Comparison of ENCODE assay signal across 25 cellular contexts in genomic region chr3:24596626-24597025, GRCh38.
"Had no signal": no experiment of that assay in that cellular context is flagged by ENCODE, and none has a peak within 500 bp of the region (broad histone marks: within the 10 kb centered on the region; RNA-seq: fewer than 3 reads in every experiment).

No MANE protein-coding gene starts in this region.

- H3K27me3 ChIP-seq: ascending aorta, body of pancreas, cardiac muscle cell had no signal

- H3K36me3 ChIP-seq: ascending aorta, cardiac muscle cell had no signal

- H3K9me3 ChIP-seq: ascending aorta, body of pancreas had no signal

- H3K27ac ChIP-seq: ascending aorta, body of pancreas, cardiac muscle cell had no signal

- DNase-seq: activated B cell treated with CpG ODN at 0.5 μM for 24 hours; activated CD4-positive, alpha-beta memory T cell treated with anti-CD3 and anti-CD28 coated beads for 36 hours; activated CD4-positive, alpha-beta T cell treated with anti-CD3 and anti-CD28 coated beads, Interleukin-2, amount 10 ng/mL, durations not matched to agents 7 days and 5 days; activated CD8-positive, alpha-beta memory T cell treated with anti-CD3 and anti-CD28 coated beads for 24 hours; activated effector memory CD4-positive, alpha-beta T cell treated with anti-CD3 and anti-CD28 coated beads, Interleukin-2, amount 50 U/mL, for 16 hours; activated naive CD4-positive, alpha-beta T cell treated with Interleukin-2 at 50 U/mL for 16 hours; activated naive CD8-positive, alpha-beta T cell treated with anti-CD3 and anti-CD28 coated beads, Interleukin-2, amount 50 U/mL, for 24 hours; activated T-cell treated with anti-CD3 and anti-CD28 coated beads, Interleukin-2, amount 50 U/mL, for 4 hours; amniotic stem cell; body of pancreas; Karpas-422; NCI-H1105 treated with DMSO at 0.1 percent for 48 hours; NCI-H1436 treated with DMSO at 0.1 percent for 48 hours; NCI-H187; NCI-H2081; NCI-H510A treated with DMSO at 0.1 percent for 48 hours; NCI-H69; NK-92 treated with Interleukin-12 subunit alpha and Interleukin-12 subunit beta, amount 100 ng/mL, for 24 hours; OCI-M1; SHP77 treated with DMSO at 0.1 percent for 48 hours; T-helper 17 cell; T-helper 9 cell had no signal

- H3K4me3 ChIP-seq: ascending aorta, body of pancreas, cardiac muscle cell had no signal

- ATAC-seq: activated naive CD4-positive, alpha-beta T cell treated with anti-CD3 and anti-CD28 coated beads, Interleukin-2, amount 50 U/mL, for 72 hours; activated naive CD8-positive, alpha-beta T cell treated with anti-CD3 and anti-CD28 coated beads, Interleukin-2, amount 50 U/mL, for 24 hours; activated T-cell treated with anti-CD3 and anti-CD28 coated beads, Interleukin-2, amount 50 U/mL, for 4 hours; body of pancreas; T-helper 17 cell had no signal
